In genomic region chr15:75142499-75142898, GRCh38 we compare ENCODE assay signal across 38 cellular contexts.
"Had no signal": no experiment of that assay in that cellular context is flagged by ENCODE, and none has a peak within 500 bp of the region (broad histone marks: within the 10 kb centered on the region; RNA-seq: fewer than 3 reads in every experiment).

No MANE protein-coding gene starts in this region.

- ATAC-seq: activated CD8-positive, alpha-beta memory T cell treated with anti-CD3 and anti-CD28 coated beads, Interleukin-2, amount 10 ng/mL, durations not matched to agents 7 days and 5 days; activated naive CD8-positive, alpha-beta T cell treated with anti-CD3 and anti-CD28 coated beads, Interleukin-2, amount 50 U/mL, for 24 hours; Right ventricle myocardium inferior; SK-N-SH treated with all-trans-retinoic acid at 6 μM for 48 hours had no signal

- H3K4me2 ChIP-seq: KMS-11, PC-9 had no signal

- H2AFZ ChIP-seq: PC-9 had no signal

- H3K4me3 Mint-ChIP-seq: activated CD4-positive, alpha-beta memory T cell treated with anti-CD3 and anti-CD28 coated beads, Interleukin-2, amount 10 ng/mL, durations not matched to agents 7 days and 5 days; activated CD8-positive, alpha-beta memory T cell treated with anti-CD3 and anti-CD28 coated beads, Interleukin-2, amount 10 ng/mL, durations not matched to agents 7 days and 5 days; activated naive CD4-positive, alpha-beta T cell treated with anti-CD3 and anti-CD28 coated beads, Interleukin-2, amount 10 ng/mL, durations not matched to agents 7 days and 5 days; activated naive CD8-positive, alpha-beta T cell; activated naive CD8-positive, alpha-beta T cell treated with anti-CD3 and anti-CD28 coated beads, Interleukin-2, amount 50 U/mL, for 24 hours; brain had no signal

- FAIRE-seq: bronchial epithelial cell, RCC 7860 had no signal

- H3K27ac Mint-ChIP-seq: activated CD4-positive, alpha-beta memory T cell treated with anti-CD3 and anti-CD28 coated beads, Interleukin-2, amount 10 ng/mL, durations not matched to agents 7 days and 5 days; activated CD8-positive, alpha-beta memory T cell treated with anti-CD3 and anti-CD28 coated beads, Interleukin-2, amount 10 ng/mL, durations not matched to agents 7 days and 5 days; activated naive CD4-positive, alpha-beta T cell treated with anti-CD3 and anti-CD28 coated beads, Interleukin-2, amount 10 ng/mL, durations not matched to agents 7 days and 5 days; activated naive CD8-positive, alpha-beta T cell; activated naive CD8-positive, alpha-beta T cell treated with anti-CD3 and anti-CD28 coated beads, Interleukin-2, amount 50 U/mL, for 24 hours; brain had no signal

- H3K4me3 ChIP-seq: PC-9 had no signal

- H3K9ac ChIP-seq: KMS-11 had no signal

- H3K4me1 Mint-ChIP-seq: activated CD4-positive, alpha-beta memory T cell treated with anti-CD3 and anti-CD28 coated beads, Interleukin-2, amount 10 ng/mL, durations not matched to agents 7 days and 5 days; activated CD8-positive, alpha-beta memory T cell treated with anti-CD3 and anti-CD28 coated beads, Interleukin-2, amount 10 ng/mL, durations not matched to agents 7 days and 5 days; activated naive CD4-positive, alpha-beta T cell treated with anti-CD3 and anti-CD28 coated beads, Interleukin-2, amount 10 ng/mL, durations not matched to agents 7 days and 5 days had no signal

- DNase-seq: activated CD4-positive, alpha-beta memory T cell treated with anti-CD3 and anti-CD28 coated beads, Interleukin-2, amount 10 ng/mL, durations not matched to agents 7 days and 5 days; activated CD4-positive, alpha-beta T cell treated with anti-CD3 and anti-CD28 coated beads for 1 hour; activated CD4-positive, alpha-beta T cell treated with anti-CD3 and anti-CD28 coated beads for 48 hours; activated CD4-positive, CD25-positive, alpha-beta regulatory T cell; activated CD8-positive, alpha-beta memory T cell treated with anti-CD3 and anti-CD28 coated beads for 24 hours; activated CD8-positive, alpha-beta memory T cell treated with anti-CD3 and anti-CD28 coated beads, Interleukin-2, amount 10 ng/mL, durations not matched to agents 7 days and 5 days; activated CD8-positive, alpha-beta memory T cell treated with anti-CD3 and anti-CD28 coated beads, Interleukin-2, amount 50 U/mL, for 48 hours; activated effector memory CD4-positive, alpha-beta T cell treated with Interleukin-2 at 50 U/mL for 16 hours; activated naive CD4-positive, alpha-beta T cell treated with anti-CD3 and anti-CD28 coated beads, Interleukin-2, amount 10 ng/mL, durations not matched to agents 7 days and 5 days; activated naive CD8-positive, alpha-beta T cell treated with anti-CD3 and anti-CD28 coated beads, Interleukin-2, amount 50 U/mL, for 24 hours; activated T-cell treated with anti-CD3 and anti-CD28 coated beads, Interleukin-2, amount 50 U/mL, for 48 hours; anterior cingulate cortex; caudate nucleus; cerebellar nuclear complex; NCI-H1092 treated with DMSO at 0.1 percent for 48 hours; NCI-H1417; NCI-H146; NCI-H187 treated with DMSO at 0.1 percent for 48 hours; NCI-H2081; NCI-H345; NCI-H524 treated with DMSO at 0.1 percent for 48 hours; NCI-H748 treated with DMSO at 0.1 percent for 48 hours; NK-92 treated with Interleukin-12 subunit alpha and Interleukin-12 subunit beta, amount 100 ng/mL, for 24 hours; PC-9; SIG-M5; SW 1271; T-helper 1 cell; T-helper 2 cell; T-helper 9 cell had no signal

- H3K27ac ChIP-seq: KMS-11, PC-9, RWPE1, VCaP had no signal

- H3K27me3 Mint-ChIP-seq: activated naive CD8-positive, alpha-beta T cell treated with anti-CD3 and anti-CD28 coated beads, Interleukin-2, amount 50 U/mL, for 24 hours; brain had no signal
